Comparison of ENCODE assay signal across 8 cellular contexts in genomic region chr7:75738604-75738974, GRCh38. TPM values are rescaled to one million over a fixed set of nuclear protein-coding genes. Genes with fewer than 3 reads are reported as not detected.
DNase-seq lines count a peak whose midpoint lies in the region; ATAC-seq and TF ChIP-seq lines count a peak whose summit lies in the region.

HIP1 (minus strand) TSS chr7:75738941; CDS start chr7:75738920, 21 bp downstream.

- H3K36me3 Mint-ChIP-seq in activated CD8-positive, alpha-beta memory T cell treated with anti-CD3 and anti-CD28 coated beads, Interleukin-2, amount 10 ng/mL, durations not matched to agents 7 days and 5 days = peaks cover 2% of the 10 kb centered on the region

- TF ChIP-seq CTCF in fibroblast of pulmonary artery (IDR thresholded peaks at IDR 0.05; ENCODE audit: low read length, missing control alignments) = no peak
- no peak for TF ChIP-seq CTCF in osteoblast (IDR thresholded peaks at IDR 0.05; ENCODE audit: extremely low read depth, low read depth, low read length)

- peaks cover 21% of the 10 kb centered on the region for H3K79me2 ChIP-seq in osteoblast (ENCODE audit: insufficient read depth, low read length)

- H3K9me3 Mint-ChIP-seq in activated CD8-positive, alpha-beta memory T cell treated with anti-CD3 and anti-CD28 coated beads, Interleukin-2, amount 10 ng/mL, durations not matched to agents 7 days and 5 days (ENCODE audit: low read depth) = no peaks in the 10 kb centered on the region

- H3K4me3 ChIP-seq in fibroblast of pulmonary artery (replicated peaks; ENCODE audit: low read depth, low read length) (peak within 1 kb of the TSS; percentile 87), osteoblast (ENCODE audit: insufficient read depth, low read length) (peak within 1 kb of the TSS; percentile 98)

- H3K4me2 ChIP-seq in osteoblast (ENCODE audit: insufficient read depth, low read length) = peak within 1 kb of the TSS; percentile 94

- peak within 1 kb of the TSS; percentile 65 for H3K27ac ChIP-seq in osteoblast (ENCODE audit: low read depth, low read length)

- H3K9me3 ChIP-seq in osteoblast (ENCODE audit: low read depth, low read length) = no peaks in the 10 kb centered on the region

- ATAC-seq in activated CD8-positive, alpha-beta memory T cell treated with anti-CD3 and anti-CD28 coated beads, Interleukin-2, amount 10 ng/mL, durations not matched to agents 7 days and 5 days = no peak

- TF ChIP-seq POLR2A in Raji (IDR thresholded peaks at IDR 0.05; ENCODE audit: insufficient read depth, low read depth, low read length) = peak; percentile 49

- no peaks in the 10 kb centered on the region for H4K20me1 ChIP-seq in osteoblast (ENCODE audit: insufficient read depth, low read length)

- H3K4me1 Mint-ChIP-seq in activated CD8-positive, alpha-beta memory T cell treated with anti-CD3 and anti-CD28 coated beads, Interleukin-2, amount 10 ng/mL, durations not matched to agents 7 days and 5 days = peaks cover 17% of the 10 kb centered on the region

- H3K27me3 ChIP-seq in osteoblast (ENCODE audit: insufficient read depth, low read length) = no peaks in the 10 kb centered on the region

- CTCF ChIA-PET in activated CD8-positive, alpha-beta memory T cell treated with anti-CD3 and anti-CD28 coated beads, Interleukin-2, amount 10 ng/mL, durations not matched to agents 7 days and 5 days (lab: Charles Lee) = interaction anchor here (1.7 to 3.6 kb wide), 2 partner anchors 9 to 11 kb away, joined by 5 to 11 read pairs; no protein-coding TSS in a partner anchor

- peaks cover 11% of the 10 kb centered on the region for H3K27me3 Mint-ChIP-seq in activated CD8-positive, alpha-beta memory T cell treated with anti-CD3 and anti-CD28 coated beads, Interleukin-2, amount 10 ng/mL, durations not matched to agents 7 days and 5 days

- no peak for DNase-seq in activated CD8-positive, alpha-beta memory T cell treated with anti-CD3 and anti-CD28 coated beads, Interleukin-2, amount 10 ng/mL, durations not matched to agents 7 days and 5 days
- no peak for DNase-seq in activated CD8-positive, alpha-beta memory T cell treated with anti-CD3 and anti-CD28 coated beads, Interleukin-2, amount 50 U/mL, for 4 hours
- DNase-seq in fibroblast of pulmonary artery (ENCODE audit: low read depth) = no peak
- no peak for DNase-seq in osteoblast (ENCODE audit: insufficient read length, low spot score, missing footprints)
- no peak for DNase-seq in amniotic stem cell (lab: John Stamatoyannopoulos, UW)
- no peak for DNase-seq in NCI-H526 treated with DMSO at 0.1 percent for 48 hours (lab: John Stamatoyannopoulos, UW)
- no peak for DNase-seq in NCI-H1417 treated with DMSO at 0.1 percent for 48 hours (lab: John Stamatoyannopoulos, UW)

- peaks cover 20% of the 10 kb centered on the region for H3K4me1 ChIP-seq in osteoblast (ENCODE audit: insufficient read depth, low read length)

- H2AFZ ChIP-seq in osteoblast (ENCODE audit: low read length) = peak within 1 kb of the TSS; percentile 94

- peak within 1 kb of the TSS; percentile 91 for H3K4me3 Mint-ChIP-seq in activated CD8-positive, alpha-beta memory T cell treated with anti-CD3 and anti-CD28 coated beads, Interleukin-2, amount 10 ng/mL, durations not matched to agents 7 days and 5 days

- peak within 1 kb of the TSS; percentile 94 for H3K27ac Mint-ChIP-seq in activated CD8-positive, alpha-beta memory T cell treated with anti-CD3 and anti-CD28 coated beads, Interleukin-2, amount 10 ng/mL, durations not matched to agents 7 days and 5 days

- no peaks in the 10 kb centered on the region for H3K36me3 ChIP-seq in osteoblast (ENCODE audit: insufficient read depth, low read length)

RNA-seq across cellular contexts. Expression of gene HIP1, which starts in this region (rescaled TPM):
- total RNA-seq in activated CD8-positive, alpha-beta memory T cell treated with anti-CD3 and anti-CD28 coated beads, Interleukin-2, amount 10 ng/mL, durations not matched to agents 7 days and 5 days = 10 to 100 TPM in 1 of 2 experiments, 1 to 10 TPM in 1; 7.6 to 11.8 TPM
- 24.2 and 25.7 TPM in 2 replicates for total RNA-seq in osteoblast
